Comparison of ENCODE assay signal across 23 cellular contexts in the genomic region with DNA sequence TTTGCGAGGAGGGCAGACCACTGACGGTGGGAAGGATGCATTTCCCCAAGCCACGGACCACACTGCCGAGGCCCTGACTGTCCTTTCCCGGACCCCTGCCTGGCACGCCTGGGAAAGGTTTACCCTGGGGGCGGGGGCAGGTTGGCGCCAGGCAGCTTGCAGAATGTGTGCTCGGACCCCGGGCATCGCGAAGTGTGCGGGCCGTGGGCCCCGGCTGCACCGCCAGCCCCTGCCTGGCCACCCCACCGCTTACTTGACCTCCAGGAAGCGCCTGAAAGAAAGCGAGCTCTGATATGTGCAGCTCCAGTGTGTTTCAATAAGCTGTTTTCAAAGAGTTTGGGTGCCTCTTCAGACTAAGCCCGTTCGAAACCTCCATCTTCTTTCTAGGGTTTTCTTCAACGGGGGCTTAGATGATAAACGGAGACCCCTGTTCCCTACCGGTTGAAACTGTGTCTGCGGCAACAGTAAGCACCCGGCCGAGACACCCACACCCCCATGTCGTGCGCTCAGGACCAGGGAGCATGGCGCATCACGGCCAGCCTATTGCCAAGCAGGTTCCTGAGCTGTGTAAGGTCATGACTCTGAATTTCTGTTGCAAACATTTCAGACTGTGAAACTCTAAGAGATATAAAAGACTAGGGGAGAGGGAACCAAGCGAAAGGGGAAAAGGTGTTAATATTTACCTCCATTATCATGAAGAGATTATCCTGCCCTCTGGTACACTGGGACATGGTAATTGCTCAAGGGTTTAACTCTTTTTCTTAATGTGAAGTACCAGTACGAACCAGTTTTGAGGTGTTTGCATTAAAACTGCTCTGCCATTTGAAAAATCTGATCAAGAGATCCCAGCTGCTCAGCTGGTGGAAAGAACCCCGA.
A peak's percentile ranks its signal among the peaks of the same experiment; 100 is the strongest.
DNase-seq lines count a peak whose midpoint lies in the region; ATAC-seq, FAIRE-seq and TF ChIP-seq lines count a peak whose summit lies in the region.
"Had no signal": no experiment of that assay in that cellular context is flagged by ENCODE, and none has a peak within 500 bp of the region (broad histone marks: within the 10 kb centered on the region; RNA-seq: fewer than 3 reads in every experiment).

No MANE protein-coding gene starts in this region.

- intact Hi-C loops in left lung (cut with DNase I), result no loop called here

- no peak overlapping the region for H3K27ac Mint-ChIP-seq in H9
- peak overlapping the region in 3 of 5 experiments; percentile 57 to 84 (median 75) for H3K27ac Mint-ChIP-seq in brain
- H3K27ac Mint-ChIP-seq: CD14-positive monocyte had no signal

- no peak for TF ChIP-seq CTCF in H9 (conservative IDR thresholded peaks at IDR 0.05)
- no peak for TF ChIP-seq CTCF in brain (conservative IDR thresholded peaks at IDR 0.05)
- no peak for TF ChIP-seq CTCF in left lung (IDR thresholded peaks at IDR 0.05)

- H4K91ac ChIP-seq in H9 (ENCODE audit: insufficient read length, low read depth, low read length), result no peak overlapping the region

- H3K27me3 ChIP-seq in H9 (ENCODE audit: insufficient read depth, low read length) (no peaks in the 10 kb centered on the region), left lung (no peaks in the 10 kb centered on the region), small intestine (ENCODE audit: control insufficient read depth in 2 of 2, insufficient read depth in 2 of 2, low read length in 2 of 2) (no peaks in the 10 kb centered on the region)
- H3K27me3 ChIP-seq: Peyer's patch had no signal

- H3K23me2 ChIP-seq in H9 (ENCODE audit: insufficient read length, low read depth, low read length, poor library complexity, severe bottlenecking), result no peaks in the 10 kb centered on the region

- H3K36me3 ChIP-seq in left lung, result no peaks in the 10 kb centered on the region
- H3K36me3 ChIP-seq in small intestine (ENCODE audit: control insufficient read depth in 2 of 2, insufficient read depth in 2 of 2, low read length in 2 of 2), result no peaks in the 10 kb centered on the region
- H3K36me3 ChIP-seq: Peyer's patch, SJSA1 had no signal

- H3K4me1 Mint-ChIP-seq in H9 (0 out of 4 replicates have a peak, but pooled peaks cover 0 to 3% of the 10 kb centered on the region in 2 experiments), brain (peaks cover 29% of the 10 kb centered on the region)
- H3K4me1 Mint-ChIP-seq: CD14-positive monocyte had no signal

- H2BK5ac ChIP-seq in H9 (ENCODE audit: insufficient read length, low read length), result no peak overlapping the region

- H3K79me1 ChIP-seq in H9 (ENCODE audit: insufficient read depth, low read depth, low read length, poor library complexity, severe bottlenecking), result no peaks in the 10 kb centered on the region

- no peak overlapping the region for H4K8ac ChIP-seq in H9 (replicated peaks; ENCODE audit: insufficient read length, low read depth, low read length)

- no peak for DNase-seq in H9
- DNase-seq in left lung, result no peak
- DNase-seq in small intestine, result peak; percentile 65
- no peak for DNase-seq in GF-D8 (lab: John Stamatoyannopoulos, UW)
- no peak for DNase-seq in DMS 273 (lab: John Stamatoyannopoulos, UW; ENCODE audit: unreplicated experiment)
- DNase-seq: ACHN, AML-193, DMS153, GDM1, GOT3, KG1, NCI-H1436, NCI-H2029 treated with DMSO at 0.1 percent for 48 hours, NCI-H2171, NCI-H446 treated with DMSO at 0.1 percent for 48 hours, NCI-H69, Peyer's patch had no signal

- no peak overlapping the region for H2BK15ac ChIP-seq in H9 (ENCODE audit: low read depth, low read length)

- no peak overlapping the region for H3K4me2 ChIP-seq in H9 (ENCODE audit: insufficient read depth, insufficient read length, low read length)

- no peak overlapping the region for H2AK5ac ChIP-seq in H9 (ENCODE audit: insufficient read length, low read length)

- no peaks in the 10 kb centered on the region for H3K79me2 ChIP-seq in H9 (ENCODE audit: insufficient read depth, low read length)

- H3K9me3 ChIP-seq in H9 (ENCODE audit: control insufficient read depth, low read depth, low read length) (no peaks in the 10 kb centered on the region), left lung (no peaks in the 10 kb centered on the region), small intestine (ENCODE audit: control insufficient read depth, low read depth) (no peaks in the 10 kb centered on the region)
- H3K9me3 ChIP-seq: Peyer's patch had no signal

- H3K27me3 Mint-ChIP-seq in H9 (ENCODE audit: low read depth), result peaks cover 5% of the 10 kb centered on the region
- H3K27me3 Mint-ChIP-seq in brain, result no peaks in the 10 kb centered on the region

- no peak overlapping the region for H3K56ac ChIP-seq in H9 (ENCODE audit: insufficient read length, low read depth, low read length)

- no peak overlapping the region for H4K5ac ChIP-seq in H9 (ENCODE audit: insufficient read length, low read depth, low read length)

- no peak overlapping the region for H3K9ac ChIP-seq in H9 (ENCODE audit: extremely low read depth, insufficient read length, low read length)

- FAIRE-seq in small intestine (lab: Jason Lieb, UNC), result no peak
- FAIRE-seq: GM19239, HepG2 had no signal

- H3K4me3 ChIP-seq in left lung (no peak overlapping the region), small intestine (ENCODE audit: low read depth in 1 of 2, low read length in 2 of 2) (no peak overlapping the region)
- H3K4me3 ChIP-seq: Peyer's patch, SJSA1 had no signal

- H2AFZ ChIP-seq in H9 (ENCODE audit: low read length), result no peak overlapping the region

- no peak overlapping the region for H3T11ph ChIP-seq in H9 (ENCODE audit: low read length)

- no peak overlapping the region for H2BK20ac ChIP-seq in H9 (ENCODE audit: low read depth, low read length, poor library complexity, severe bottlenecking)

- H3K18ac ChIP-seq in H9 (ENCODE audit: insufficient read length, low read depth, low read length), result no peak overlapping the region

- 0 out of 2 replicates have a peak overlapping the region, but pooled peaks have one; percentile 27 for H3K14ac ChIP-seq in H9 (ENCODE audit: insufficient read depth, low read length)

- H3K4me3 Mint-ChIP-seq in H9 (no peak overlapping the region), brain (peak overlapping the region in 1 of 5 experiments; percentile 49)
- H3K4me3 Mint-ChIP-seq: CD14-positive monocyte had no signal

- no peak overlapping the region for H2BK12ac ChIP-seq in H9 (ENCODE audit: insufficient read length, low read depth, low read length)

- no CpG with 5 or more reads among the region's 34 CpGs for WGBS in H9 (ENCODE audit: extremely low coverage, insufficient read length, low lambda C conversion rate)
- WGBS in small intestine, 3 donors, result 60 to 84% (median 69%) methylated on average over 33 to 34 of the region's 34 CpGs

- H3K4me1 ChIP-seq in H9 (ENCODE audit: insufficient read depth, low read length) (no peaks in the 10 kb centered on the region), left lung (peaks cover 0 to 4% of the 10 kb centered on the region in 2 donors), small intestine (ENCODE audit: control insufficient read depth in 2 of 2, insufficient read depth in 1 of 2, low read depth in 1 of 2, low read length in 1 of 2) (peaks cover 0 to 8% of the 10 kb centered on the region in 2 donors)
- H3K4me1 ChIP-seq: Peyer's patch had no signal

- no peak overlapping the region for H3K23ac ChIP-seq in H9 (ENCODE audit: insufficient read length, low read depth, low read length)

- no peak overlapping the region for H3K4ac ChIP-seq in H9 (ENCODE audit: low read depth, low read length)

- H3K36me3 Mint-ChIP-seq in H9 (ENCODE audit: insufficient read depth in 1 of 3, low read depth in 3 of 3) (no peaks in the 10 kb centered on the region), brain (no peaks in the 10 kb centered on the region)
- H3K36me3 Mint-ChIP-seq: CD14-positive monocyte had no signal

- no peak overlapping the region for H2BK120ac ChIP-seq in H9 (ENCODE audit: low read depth, low read length, poor library complexity, severe bottlenecking)

- H4K20me1 ChIP-seq in H9 (ENCODE audit: control insufficient read depth, insufficient read depth, insufficient read length), result no peaks in the 10 kb centered on the region

- H3K27ac ChIP-seq in H9 (ENCODE audit: insufficient read length, low read depth, low read length) (no peak overlapping the region), left lung (no peak overlapping the region), small intestine (ENCODE audit: low read depth in 1 of 2, low read length in 1 of 2) (no peak overlapping the region)
- H3K27ac ChIP-seq: Peyer's patch, SJSA1 had no signal

- ATAC-seq in left lung, result peak; percentile 5
- no peak for ATAC-seq in GM18909 (IDR thresholded peaks at IDR 0.05; ENCODE audit: poor library complexity, unreplicated experiment)
- ATAC-seq: HepG2 had no signal

- H3K9me3 Mint-ChIP-seq in H9 (no peaks in the 10 kb centered on the region; a peak in 1 of 5 replicates), brain (peaks cover 0 to 3% (median 0%) of the 10 kb centered on the region in 5 experiments)

Comparison
In these comparisons a context has a peak if more than half of its experiments do, and no peak if none do; other contexts are left out.
1. H3K27ac Mint-ChIP-seq: peak in brain (3 of 5); none in H9 (0 of 3).